ENCODE assay signal across 33 cellular contexts in the genomic region with DNA sequence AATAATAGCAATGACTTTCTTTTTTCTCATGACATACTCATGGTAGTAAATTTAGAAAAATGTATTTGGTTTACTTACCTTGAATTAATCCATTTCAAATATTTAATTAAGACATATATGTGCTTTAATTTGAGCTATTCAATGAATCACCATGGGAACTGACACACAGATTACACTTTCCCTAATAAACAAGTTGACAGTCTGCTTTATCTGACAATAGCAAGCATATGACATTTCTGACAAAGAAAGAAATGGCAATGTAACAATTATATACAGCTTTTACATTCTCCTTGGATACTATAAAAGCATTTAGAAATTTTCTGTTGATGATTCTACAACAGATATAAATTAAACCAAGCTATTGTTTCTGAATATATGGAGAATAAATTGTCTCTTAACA.
"Had no signal": no experiment of that assay in that cellular context is flagged by ENCODE, and none has a peak within 500 bp of the region (broad histone marks: within the 10 kb centered on the region; RNA-seq: fewer than 3 reads in every experiment).

No MANE protein-coding gene starts in this region.

- H3K27me3 ChIP-seq: MG63 had no signal

- H3K27ac ChIP-seq: KMS-11 had no signal

- DNase-seq: Karpas-422, Kasumi-1, MG63, MM.1S, MV-4-11, NCI-H1048, NCI-H1092, NCI-H1092 treated with DMSO at 0.1 percent for 48 hours, NCI-H1105, NCI-H1105 treated with DMSO at 0.1 percent for 48 hours, NCI-H1417 treated with DMSO at 0.1 percent for 48 hours, NCI-H1436, NCI-H1436 treated with DMSO at 0.1 percent for 48 hours, NCI-H146, NCI-H1694, NCI-H1694 treated with DMSO at 0.1 percent for 48 hours, NCI-H187, NCI-H187 treated with DMSO at 0.1 percent for 48 hours, NCI-H1930, NCI-H2029, NCI-H2029 treated with DMSO at 0.1 percent for 48 hours, NCI-H2081, NCI-H2081 treated with DMSO at 0.1 percent for 48 hours, NCI-H2107, NCI-H2171, NCI-H2171 treated with DMSO at 0.1 percent for 48 hours, NCI-H2227 treated with DMSO at 0.1 percent for 48 hours, NCI-H226, NCI-H345, NCI-H446, NCI-H446 treated with DMSO at 0.1 percent for 48 hours, NCI-H510A had no signal

- H3K36me3 ChIP-seq: MG63 had no signal

- H3K9ac ChIP-seq: KMS-11 had no signal

- H3K4me3 ChIP-seq: MG63 had no signal

- H3K4me2 ChIP-seq: KMS-11 had no signal

- H3K9me3 ChIP-seq: MG63 had no signal
